In the genomic region with DNA sequence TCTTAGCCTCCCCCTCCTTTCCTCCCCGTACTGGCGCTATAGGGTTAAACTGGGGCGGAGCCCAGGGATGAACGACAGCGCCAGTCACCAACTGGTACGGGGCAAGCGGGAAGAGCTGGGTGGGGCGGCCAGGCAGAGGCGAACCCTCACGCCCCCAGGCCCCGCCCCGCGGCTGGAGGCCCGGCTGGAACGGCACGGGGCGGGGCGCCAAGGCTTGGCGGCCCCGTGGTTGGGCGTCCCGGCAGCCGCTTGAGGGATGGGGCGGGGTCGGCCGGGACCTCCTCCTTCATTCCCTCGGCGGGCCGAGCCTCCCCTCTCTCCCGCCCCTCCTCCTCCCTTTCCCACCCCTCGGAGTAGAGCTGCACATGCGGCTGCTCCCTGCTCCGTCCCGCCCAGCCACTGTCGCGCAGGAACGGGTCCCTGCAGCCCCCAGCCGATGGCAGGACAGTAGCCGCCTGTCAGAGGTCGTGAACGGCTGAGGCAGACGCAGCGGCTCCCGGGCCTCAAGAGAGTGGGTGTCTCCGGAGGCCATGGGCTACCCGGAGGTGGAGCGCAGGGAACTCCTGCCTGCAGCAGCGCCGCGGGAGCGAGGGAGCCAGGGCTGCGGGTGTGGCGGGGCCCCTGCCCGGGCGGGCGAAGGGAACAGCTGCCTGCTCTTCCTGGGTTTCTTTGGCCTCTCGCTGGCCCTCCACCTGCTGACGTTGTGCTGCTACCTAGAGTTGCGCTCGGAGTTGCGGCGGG, we compare ENCODE assay signal across 1 cellular context.
TF ChIP-seq lines count a peak whose summit lies in the region.

EDA (plus strand) TSS at position 335 of the 741 bp plus-strand sequence.

TF ChIP-seq in HepG2, 621 proteins besides CTCF, POLR2A, EP300 and RAD21 (continued from another document and continues in another):
- TF ChIP-seq, protein P1, sequence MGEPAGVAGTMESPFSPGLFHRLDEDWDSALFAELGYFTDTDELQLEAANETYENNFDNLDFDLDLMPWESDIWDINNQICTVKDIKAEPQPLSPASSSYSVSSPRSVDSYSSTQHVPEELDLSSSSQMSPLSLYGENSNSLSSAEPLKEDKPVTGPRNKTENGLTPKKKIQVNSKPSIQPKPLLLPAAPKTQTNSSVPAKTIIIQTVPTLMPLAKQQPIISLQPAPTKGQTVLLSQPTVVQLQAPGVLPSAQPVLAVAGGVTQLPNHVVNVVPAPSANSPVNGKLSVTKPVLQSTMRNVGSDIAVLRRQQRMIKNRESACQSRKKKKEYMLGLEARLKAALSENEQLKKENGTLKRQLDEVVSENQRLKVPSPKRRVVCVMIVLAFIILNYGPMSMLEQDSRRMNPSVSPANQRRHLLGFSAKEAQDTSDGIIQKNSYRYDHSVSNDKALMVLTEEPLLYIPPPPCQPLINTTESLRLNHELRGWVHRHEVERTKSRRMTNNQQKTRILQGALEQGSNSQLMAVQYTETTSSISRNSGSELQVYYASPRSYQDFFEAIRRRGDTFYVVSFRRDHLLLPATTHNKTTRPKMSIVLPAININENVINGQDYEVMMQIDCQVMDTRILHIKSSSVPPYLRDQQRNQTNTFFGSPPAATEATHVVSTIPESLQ (CRISPR knock-in tag; conservative IDR thresholded peaks at IDR 0.05), result no peak
- TF ChIP-seq RAD51 (IDR thresholded peaks at IDR 0.05; ENCODE audit: borderline replicate concordance), result no peak
- no peak for TF ChIP-seq U2AF2 (IDR thresholded peaks at IDR 0.05; ENCODE audit: low read depth, low read length)
- no peak for TF ChIP-seq DPF2 (CRISPR knock-in tag; IDR thresholded peaks at IDR 0.05; ENCODE audit: borderline replicate concordance, low read depth)
- TF ChIP-seq TBL1XR1 (IDR thresholded peaks at IDR 0.05; ENCODE audit: borderline replicate concordance, low read length, partially characterized antibody), result no peak
- TF ChIP-seq YEATS2 (CRISPR knock-in tag; IDR thresholded peaks at IDR 0.05; ENCODE audit: borderline replicate concordance), result no peak
- no peak for TF ChIP-seq ATM (IDR thresholded peaks at IDR 0.05; ENCODE audit: borderline replicate concordance)
- TF ChIP-seq ZNF362 (CRISPR knock-in tag; IDR thresholded peaks at IDR 0.05; ENCODE audit: borderline replicate concordance), result no peak
- TF ChIP-seq, protein P2, sequence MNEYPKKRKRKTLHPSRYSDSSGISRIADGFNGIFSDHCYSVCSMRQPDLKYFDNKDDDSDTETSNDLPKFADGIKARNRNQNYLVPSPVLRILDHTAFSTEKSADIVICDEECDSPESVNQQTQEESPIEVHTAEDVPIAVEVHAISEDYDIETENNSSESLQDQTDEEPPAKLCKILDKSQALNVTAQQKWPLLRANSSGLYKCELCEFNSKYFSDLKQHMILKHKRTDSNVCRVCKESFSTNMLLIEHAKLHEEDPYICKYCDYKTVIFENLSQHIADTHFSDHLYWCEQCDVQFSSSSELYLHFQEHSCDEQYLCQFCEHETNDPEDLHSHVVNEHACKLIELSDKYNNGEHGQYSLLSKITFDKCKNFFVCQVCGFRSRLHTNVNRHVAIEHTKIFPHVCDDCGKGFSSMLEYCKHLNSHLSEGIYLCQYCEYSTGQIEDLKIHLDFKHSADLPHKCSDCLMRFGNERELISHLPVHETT (CRISPR knock-in tag; conservative IDR thresholded peaks at IDR 0.05), result no peak
- TF ChIP-seq ZNF333 (CRISPR knock-in tag; IDR thresholded peaks at IDR 0.05; ENCODE audit: borderline replicate concordance), result no peak
- TF ChIP-seq ZNF737 (CRISPR knock-in tag; IDR thresholded peaks at IDR 0.05; ENCODE audit: borderline replicate concordance), result no peak
- no peak for TF ChIP-seq FOXA3 (CRISPR knock-in tag; IDR thresholded peaks at IDR 0.05)
- TF ChIP-seq, protein P3, sequence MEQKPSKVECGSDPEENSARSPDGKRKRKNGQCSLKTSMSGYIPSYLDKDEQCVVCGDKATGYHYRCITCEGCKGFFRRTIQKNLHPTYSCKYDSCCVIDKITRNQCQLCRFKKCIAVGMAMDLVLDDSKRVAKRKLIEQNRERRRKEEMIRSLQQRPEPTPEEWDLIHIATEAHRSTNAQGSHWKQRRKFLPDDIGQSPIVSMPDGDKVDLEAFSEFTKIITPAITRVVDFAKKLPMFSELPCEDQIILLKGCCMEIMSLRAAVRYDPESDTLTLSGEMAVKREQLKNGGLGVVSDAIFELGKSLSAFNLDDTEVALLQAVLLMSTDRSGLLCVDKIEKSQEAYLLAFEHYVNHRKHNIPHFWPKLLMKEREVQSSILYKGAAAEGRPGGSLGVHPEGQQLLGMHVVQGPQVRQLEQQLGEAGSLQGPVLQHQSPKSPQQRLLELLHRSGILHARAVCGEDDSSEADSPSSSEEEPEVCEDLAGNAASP (CRISPR knock-in tag; IDR thresholded peaks at IDR 0.05; ENCODE audit: borderline replicate concordance), result no peak
- no peak for TF ChIP-seq RARG (CRISPR knock-in tag; IDR thresholded peaks at IDR 0.05; ENCODE audit: low read depth)
- peak; percentile 87 for TF ChIP-seq HNRNPK (IDR thresholded peaks at IDR 0.05; ENCODE audit: low read depth, low read length, poor library complexity, severe bottlenecking)
- TF ChIP-seq PLRG1 (conservative IDR thresholded peaks at IDR 0.05), result no peak
- no peak for TF ChIP-seq KIAA2018 (CRISPR knock-in tag; IDR thresholded peaks at IDR 0.05; ENCODE audit: borderline replicate concordance)
- TF ChIP-seq ZNF766 (CRISPR knock-in tag; IDR thresholded peaks at IDR 0.05; ENCODE audit: borderline replicate concordance), result no peak
- no peak for TF ChIP-seq ZNF34 (CRISPR knock-in tag; IDR thresholded peaks at IDR 0.05; ENCODE audit: borderline replicate concordance)
- TF ChIP-seq HOXD1 (CRISPR knock-in tag; IDR thresholded peaks at IDR 0.05), result no peak
- TF ChIP-seq JDP2 (CRISPR knock-in tag; IDR thresholded peaks at IDR 0.05; ENCODE audit: borderline replicate concordance), result no peak
- TF ChIP-seq ZNF788 (CRISPR knock-in tag; IDR thresholded peaks at IDR 0.05; ENCODE audit: borderline replicate concordance), result no peak
- TF ChIP-seq IRF9 (CRISPR knock-in tag; IDR thresholded peaks at IDR 0.05; ENCODE audit: borderline replicate concordance), result no peak
- no peak for TF ChIP-seq ZNF703 (CRISPR knock-in tag; IDR thresholded peaks at IDR 0.05; ENCODE audit: borderline replicate concordance)
- 0 out of 2 replicates have a peak, but pooled peaks have one; percentile 24 for TF ChIP-seq ZNF292 (CRISPR knock-in tag; IDR thresholded peaks at IDR 0.05; ENCODE audit: borderline replicate concordance, low read depth)
- TF ChIP-seq MBD4 (IDR thresholded peaks at IDR 0.05; ENCODE audit: borderline replicate concordance, low read length), result no peak
- TF ChIP-seq ZFAT (CRISPR knock-in tag; conservative IDR thresholded peaks at IDR 0.05), result no peak
- no peak for TF ChIP-seq PAX8 (CRISPR knock-in tag; IDR thresholded peaks at IDR 0.05; ENCODE audit: borderline replicate concordance)
- no peak for TF ChIP-seq NFKBIZ (CRISPR knock-in tag; IDR thresholded peaks at IDR 0.05)
- no peak for TF ChIP-seq RBM39 (IDR thresholded peaks at IDR 0.05; ENCODE audit: low read depth, low read length, poor library complexity, severe bottlenecking)
- TF ChIP-seq, protein P4, sequence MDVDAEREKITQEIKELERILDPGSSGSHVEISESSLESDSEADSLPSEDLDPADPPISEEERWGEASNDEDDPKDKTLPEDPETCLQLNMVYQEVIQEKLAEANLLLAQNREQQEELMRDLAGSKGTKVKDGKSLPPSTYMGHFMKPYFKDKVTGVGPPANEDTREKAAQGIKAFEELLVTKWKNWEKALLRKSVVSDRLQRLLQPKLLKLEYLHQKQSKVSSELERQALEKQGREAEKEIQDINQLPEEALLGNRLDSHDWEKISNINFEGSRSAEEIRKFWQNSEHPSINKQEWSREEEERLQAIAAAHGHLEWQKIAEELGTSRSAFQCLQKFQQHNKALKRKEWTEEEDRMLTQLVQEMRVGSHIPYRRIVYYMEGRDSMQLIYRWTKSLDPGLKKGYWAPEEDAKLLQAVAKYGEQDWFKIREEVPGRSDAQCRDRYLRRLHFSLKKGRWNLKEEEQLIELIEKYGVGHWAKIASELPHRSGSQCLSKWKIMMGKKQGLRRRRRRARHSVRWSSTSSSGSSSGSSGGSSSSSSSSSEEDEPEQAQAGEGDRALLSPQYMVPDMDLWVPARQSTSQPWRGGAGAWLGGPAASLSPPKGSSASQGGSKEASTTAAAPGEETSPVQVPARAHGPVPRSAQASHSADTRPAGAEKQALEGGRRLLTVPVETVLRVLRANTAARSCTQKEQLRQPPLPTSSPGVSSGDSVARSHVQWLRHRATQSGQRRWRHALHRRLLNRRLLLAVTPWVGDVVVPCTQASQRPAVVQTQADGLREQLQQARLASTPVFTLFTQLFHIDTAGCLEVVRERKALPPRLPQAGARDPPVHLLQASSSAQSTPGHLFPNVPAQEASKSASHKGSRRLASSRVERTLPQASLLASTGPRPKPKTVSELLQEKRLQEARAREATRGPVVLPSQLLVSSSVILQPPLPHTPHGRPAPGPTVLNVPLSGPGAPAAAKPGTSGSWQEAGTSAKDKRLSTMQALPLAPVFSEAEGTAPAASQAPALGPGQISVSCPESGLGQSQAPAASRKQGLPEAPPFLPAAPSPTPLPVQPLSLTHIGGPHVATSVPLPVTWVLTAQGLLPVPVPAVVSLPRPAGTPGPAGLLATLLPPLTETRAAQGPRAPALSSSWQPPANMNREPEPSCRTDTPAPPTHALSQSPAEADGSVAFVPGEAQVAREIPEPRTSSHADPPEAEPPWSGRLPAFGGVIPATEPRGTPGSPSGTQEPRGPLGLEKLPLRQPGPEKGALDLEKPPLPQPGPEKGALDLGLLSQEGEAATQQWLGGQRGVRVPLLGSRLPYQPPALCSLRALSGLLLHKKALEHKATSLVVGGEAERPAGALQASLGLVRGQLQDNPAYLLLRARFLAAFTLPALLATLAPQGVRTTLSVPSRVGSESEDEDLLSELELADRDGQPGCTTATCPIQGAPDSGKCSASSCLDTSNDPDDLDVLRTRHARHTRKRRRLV (CRISPR knock-in tag; IDR thresholded peaks at IDR 0.05), result no peak
- no peak for TF ChIP-seq NONO (IDR thresholded peaks at IDR 0.05)
- no peak; the same call in 1 of the 2 replicates for TF ChIP-seq NONO (CRISPR knock-in tag; conservative IDR thresholded peaks at IDR 0.05)
- TF ChIP-seq KMT2A (CRISPR knock-in tag; IDR thresholded peaks at IDR 0.05), result no peak
